13 cellular contexts compared by ENCODE assay signal in genomic region chr2:24577481-24577880, GRCh38.
DNase-seq lines count a peak whose midpoint lies in the region; ATAC-seq, FAIRE-seq and TF ChIP-seq lines count a peak whose summit lies in the region.
"Had no signal": no experiment of that assay in that cellular context is flagged by ENCODE, and none has a peak within 500 bp of the region (broad histone marks: within the 10 kb centered on the region; RNA-seq: fewer than 3 reads in every experiment).

No MANE protein-coding gene starts in this region.

- in situ Hi-C loops in GM13977 (cut with MboI; ENCODE audit: low pct_unique_long_range_greater_than_20kb, low sequenced_read_pairs, unreplicated experiment), result no loop called here

- no peak overlapping the region for H3K9ac ChIP-seq in astrocyte (ENCODE audit: low read length)

- no peak overlapping the region for H3K27ac Mint-ChIP-seq in astrocyte (ENCODE audit: unreplicated experiment)

- intact Hi-C loops in lower lobe of right lung (cut with DNase I), result no loop called here

- H3K4me3 ChIP-seq in astrocyte (ENCODE audit: insufficient read depth, low read depth, low read length), result no peak overlapping the region
- H3K4me3 ChIP-seq in lower lobe of right lung, result no peak overlapping the region

- no peaks in the 10 kb centered on the region for H3K27me3 Mint-ChIP-seq in astrocyte (ENCODE audit: low read depth, unreplicated experiment)

- H3K79me2 ChIP-seq in astrocyte (ENCODE audit: insufficient read depth, low read length), result no peaks in the 10 kb centered on the region

- TF ChIP-seq CTCF in GM13977 (IDR thresholded peaks at IDR 0.05; ENCODE audit: extremely low read depth, insufficient read depth, missing control alignments) (no peak), astrocyte (IDR thresholded peaks at IDR 0.05; ENCODE audit: insufficient read depth, low read depth, low read length) (no peak), lower lobe of right lung (IDR thresholded peaks at IDR 0.05) (no peak)

- H4K20me1 ChIP-seq in astrocyte (ENCODE audit: insufficient read depth, low read length), result peaks cover 6% of the 10 kb centered on the region

- no peak overlapping the region for H3K4me2 ChIP-seq in astrocyte (ENCODE audit: low read length)

- H3K9me3 ChIP-seq in astrocyte (ENCODE audit: insufficient read depth, low read depth, low read length) (no peaks in the 10 kb centered on the region), lower lobe of right lung (no peaks in the 10 kb centered on the region)

- H3K36me3 ChIP-seq in astrocyte (ENCODE audit: insufficient read depth, low read length), result no peaks in the 10 kb centered on the region
- no peaks in the 10 kb centered on the region for H3K36me3 ChIP-seq in lower lobe of right lung

- H3K27me3 ChIP-seq in astrocyte (ENCODE audit: insufficient read depth, low read length) (no peaks in the 10 kb centered on the region), lower lobe of right lung (ENCODE audit: low read depth) (no peaks in the 10 kb centered on the region)

- no peak overlapping the region for H3K27ac ChIP-seq in astrocyte (ENCODE audit: low read depth, low read length)
- H3K27ac ChIP-seq in lower lobe of right lung, result no peak overlapping the region
- H3K27ac ChIP-seq: epithelial cell of prostate had no signal

- peaks cover 1% of the 10 kb centered on the region for H3K36me3 Mint-ChIP-seq in astrocyte (ENCODE audit: low read depth, unreplicated experiment)

- ATAC-seq in GM21367 (IDR thresholded peaks at IDR 0.05; ENCODE audit: unreplicated experiment), result peak; percentile 49
- peak; percentile 59 for ATAC-seq in HG03342 (IDR thresholded peaks at IDR 0.05; ENCODE audit: unreplicated experiment)
- no peak for ATAC-seq in lower lobe of right lung

- no peaks in the 10 kb centered on the region for H3K4me1 ChIP-seq in astrocyte (ENCODE audit: insufficient read depth, low read length)
- peaks cover 6% of the 10 kb centered on the region for H3K4me1 ChIP-seq in lower lobe of right lung

- DNase-seq in GM13977 (ENCODE audit: low spot score) (peak; percentile 52), astrocyte (ENCODE audit: low read depth) (peak; percentile 6), H4 (ENCODE audit: low spot score) (no peak), NCI-H2029 (lab: John Stamatoyannopoulos, UW) (no peak), cerebellum (ENCODE audit: low spot score) (no peak), lower lobe of right lung (no peak)
- DNase-seq: activated CD4-positive, CD25-positive, alpha-beta regulatory T cell treated with anti-CD3 and anti-CD28 coated beads, Interleukin-2, amount 50 U/mL, for 72 hours; NCI-H146 had no signal

- H2AFZ ChIP-seq in astrocyte (ENCODE audit: low read depth, low read length), result no peak overlapping the region

- FAIRE-seq in astrocyte (lab: Jason Lieb, UNC), result no peak
- FAIRE-seq: G401.6 had no signal

- H3K4me1 Mint-ChIP-seq in astrocyte (ENCODE audit: low read depth, unreplicated experiment), result peaks cover 9% of the 10 kb centered on the region

- H3K9me3 Mint-ChIP-seq in astrocyte (ENCODE audit: unreplicated experiment), result no peaks in the 10 kb centered on the region

- H3K4me3 Mint-ChIP-seq in astrocyte (ENCODE audit: unreplicated experiment), result no peak overlapping the region
- H3K4me3 Mint-ChIP-seq: neural crest cell had no signal

Comparison
In these comparisons a context has a peak if more than half of its experiments do, and no peak if none do; other contexts are left out.
1. DNase-seq: peak in GM13977 (single experiment) and astrocyte (single experiment); none in H4 (single experiment), NCI-H2029 (single experiment), cerebellum (single experiment) and lower lobe of right lung (single experiment).
2. ATAC-seq: peak in GM21367 (single experiment) and HG03342 (single experiment); none in lower lobe of right lung (0 of 2).